ENCODE assay signal across 1 cellular context in the genomic region with DNA sequence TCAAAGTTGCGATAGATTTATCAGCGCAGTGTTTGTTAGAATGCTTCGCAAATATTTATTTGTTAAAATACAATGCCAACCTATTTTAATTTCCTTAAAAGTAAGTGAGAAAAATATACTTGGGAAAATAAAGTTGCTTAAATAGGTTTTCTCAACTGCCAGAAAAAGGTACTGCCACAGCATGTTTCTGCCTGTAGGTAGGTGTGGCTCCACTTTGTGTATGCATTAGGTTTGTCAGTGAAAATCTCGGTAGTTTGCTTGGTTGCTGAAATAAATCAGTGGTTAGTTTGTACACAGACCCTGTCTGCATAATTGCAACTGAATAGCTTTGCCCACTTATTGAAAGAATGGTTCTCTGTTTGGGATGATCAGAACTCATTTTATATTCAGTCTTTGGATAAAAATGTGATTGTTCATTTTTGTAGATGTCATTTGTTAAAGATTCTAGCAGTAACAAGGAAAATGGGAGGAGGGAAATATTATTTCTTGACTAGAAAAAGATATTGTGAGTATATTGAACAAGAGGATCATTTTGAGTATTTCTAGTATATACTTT.
TF ChIP-seq lines count a peak whose summit lies in the region.

No MANE protein-coding gene starts in this region.

TF ChIP-seq in GM12878, 131 proteins besides CTCF, POLR2A, EP300 and RAD21:
- TF ChIP-seq NBN (IDR thresholded peaks at IDR 0.05) (no peak), E4F1 (IDR thresholded peaks at IDR 0.05; ENCODE audit: borderline replicate concordance, partially characterized antibody) (no peak), FOXK2 (IDR thresholded peaks at IDR 0.05) (no peak), RELA (IDR thresholded peaks at IDR 0.05; ENCODE audit: borderline replicate concordance, partially characterized antibody) (no peak), TCF3 (IDR thresholded peaks at IDR 0.05; ENCODE audit: borderline replicate concordance, insufficient read depth, low read depth, low read length) (no peak), SMAD5 (IDR thresholded peaks at IDR 0.05; ENCODE audit: low read depth) (no peak), SUPT20H (IDR thresholded peaks at IDR 0.05; ENCODE audit: borderline replicate concordance, control insufficient read depth, low read depth, low read length) (no peak), ESRRA (IDR thresholded peaks at IDR 0.05; ENCODE audit: low read length) (no peak), ZBTB11 (CRISPR knock-in tag; IDR thresholded peaks at IDR 0.05) (no peak), MXI1 (IDR thresholded peaks at IDR 0.05; ENCODE audit: low read depth, low read length) (no peak)
- TF ChIP-seq, protein P1, sequence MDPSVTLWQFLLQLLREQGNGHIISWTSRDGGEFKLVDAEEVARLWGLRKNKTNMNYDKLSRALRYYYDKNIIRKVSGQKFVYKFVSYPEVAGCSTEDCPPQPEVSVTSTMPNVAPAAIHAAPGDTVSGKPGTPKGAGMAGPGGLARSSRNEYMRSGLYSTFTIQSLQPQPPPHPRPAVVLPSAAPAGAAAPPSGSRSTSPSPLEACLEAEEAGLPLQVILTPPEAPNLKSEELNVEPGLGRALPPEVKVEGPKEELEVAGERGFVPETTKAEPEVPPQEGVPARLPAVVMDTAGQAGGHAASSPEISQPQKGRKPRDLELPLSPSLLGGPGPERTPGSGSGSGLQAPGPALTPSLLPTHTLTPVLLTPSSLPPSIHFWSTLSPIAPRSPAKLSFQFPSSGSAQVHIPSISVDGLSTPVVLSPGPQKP (IDR thresholded peaks at IDR 0.05; ENCODE audit: low read depth, low read length), result no peak
- TF ChIP-seq, protein P2, sequence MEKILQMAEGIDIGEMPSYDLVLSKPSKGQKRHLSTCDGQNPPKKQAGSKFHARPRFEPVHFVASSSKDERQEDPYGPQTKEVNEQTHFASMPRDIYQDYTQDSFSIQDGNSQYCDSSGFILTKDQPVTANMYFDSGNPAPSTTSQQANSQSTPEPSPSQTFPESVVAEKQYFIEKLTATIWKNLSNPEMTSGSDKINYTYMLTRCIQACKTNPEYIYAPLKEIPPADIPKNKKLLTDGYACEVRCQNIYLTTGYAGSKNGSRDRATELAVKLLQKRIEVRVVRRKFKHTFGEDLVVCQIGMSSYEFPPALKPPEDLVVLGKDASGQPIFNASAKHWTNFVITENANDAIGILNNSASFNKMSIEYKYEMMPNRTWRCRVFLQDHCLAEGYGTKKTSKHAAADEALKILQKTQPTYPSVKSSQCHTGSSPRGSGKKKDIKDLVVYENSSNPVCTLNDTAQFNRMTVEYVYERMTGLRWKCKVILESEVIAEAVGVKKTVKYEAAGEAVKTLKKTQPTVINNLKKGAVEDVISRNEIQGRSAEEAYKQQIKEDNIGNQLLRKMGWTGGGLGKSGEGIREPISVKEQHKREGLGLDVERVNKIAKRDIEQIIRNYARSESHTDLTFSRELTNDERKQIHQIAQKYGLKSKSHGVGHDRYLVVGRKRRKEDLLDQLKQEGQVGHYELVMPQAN (conservative IDR thresholded peaks at IDR 0.05), result no peak
- TF ChIP-seq, protein P3, sequence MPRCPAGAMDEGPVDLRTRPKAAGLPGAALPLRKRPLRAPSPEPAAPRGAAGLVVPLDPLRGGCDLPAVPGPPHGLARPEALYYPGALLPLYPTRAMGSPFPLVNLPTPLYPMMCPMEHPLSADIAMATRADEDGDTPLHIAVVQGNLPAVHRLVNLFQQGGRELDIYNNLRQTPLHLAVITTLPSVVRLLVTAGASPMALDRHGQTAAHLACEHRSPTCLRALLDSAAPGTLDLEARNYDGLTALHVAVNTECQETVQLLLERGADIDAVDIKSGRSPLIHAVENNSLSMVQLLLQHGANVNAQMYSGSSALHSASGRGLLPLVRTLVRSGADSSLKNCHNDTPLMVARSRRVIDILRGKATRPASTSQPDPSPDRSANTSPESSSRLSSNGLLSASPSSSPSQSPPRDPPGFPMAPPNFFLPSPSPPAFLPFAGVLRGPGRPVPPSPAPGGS (IDR thresholded peaks at IDR 0.05; ENCODE audit: borderline replicate concordance, insufficient read depth, low read depth, low read length, poor library complexity, severe bottlenecking), result no peak
